8 cellular contexts compared by ENCODE assay signal in genomic region chr19:11639602-11640471, GRCh38.
DNase-seq lines count a peak whose midpoint lies in the region; ATAC-seq and TF ChIP-seq lines count a peak whose summit lies in the region.

No MANE protein-coding gene starts in this region.

- H3K27ac Mint-ChIP-seq in nephron progenitor cell: peak overlapping the region; percentile 82

- peak overlapping the region; percentile 79 for H3K27ac ChIP-seq in KOPT-K1 (ENCODE audit: low read depth, low read length, poor library complexity, severe bottlenecking)

- no peaks in the 10 kb centered on the region for H3K4me1 Mint-ChIP-seq in nephron progenitor cell

- no peaks in the 10 kb centered on the region for H3K9me3 ChIP-seq in KOPT-K1 (ENCODE audit: insufficient read depth, low read length, poor library complexity, severe bottlenecking)

- peaks cover 31% of the 10 kb centered on the region for H3K36me3 Mint-ChIP-seq in nephron progenitor cell (ENCODE audit: low read depth)

- H3K9me3 Mint-ChIP-seq in nephron progenitor cell: peaks cover 40% of the 10 kb centered on the region

- peak overlapping the region; percentile 92 for H3K4me3 Mint-ChIP-seq in nephron progenitor cell

- peaks cover 7% of the 10 kb centered on the region; the same call in 1 of the 2 replicates for H3K36me3 ChIP-seq in KOPT-K1 (ENCODE audit: insufficient read depth, low read length)

- peaks cover 5% of the 10 kb centered on the region for H3K27me3 Mint-ChIP-seq in nephron progenitor cell (ENCODE audit: low read depth, poor library complexity)

- ATAC-seq in GM21786 (IDR thresholded peaks at IDR 0.05; ENCODE audit: unreplicated experiment): peak; percentile 95
- peak; percentile 100 for ATAC-seq in stimulated activated naive CD8-positive, alpha-beta T cell treated with anti-CD3 and anti-CD28 coated beads, Interleukin-15, Interleukin-2, amounts not matched to agents 100 U/mL and 50 U/mL, for 24 hours

- peak; percentile 95 for DNase-seq in DMS153 (lab: John Stamatoyannopoulos, UW)
- DNase-seq in RPMI8226: peak; percentile 98
- peak; percentile 67 for DNase-seq in activated T-helper 9 cell treated with anti-CD3 and anti-CD28 coated beads, Interleukin-2, amount 50 U/mL, for 16 hours (ENCODE audit: low read depth)
- DNase-seq in fibroblast of the conjunctiva (ENCODE audit: low read depth): peak; percentile 81
- peak; percentile 99 for DNase-seq in nephron progenitor cell
- peak; percentile 96 for DNase-seq in stimulated activated naive CD8-positive, alpha-beta T cell treated with anti-CD3 and anti-CD28 coated beads, Interleukin-15, Interleukin-2, amounts not matched to agents 100 U/mL and 50 U/mL, for 24 hours

- TF ChIP-seq CTCF in nephron progenitor cell (IDR thresholded peaks at IDR 0.05): no peak

Comparison
In these comparisons a context has a peak if more than half of its experiments do, and no peak if none do; other contexts are left out.
1. Peak in every context shown above with its lines: DNase-seq, ATAC-seq and H3K27ac ChIP-seq.